ENCODE assay signal across 21 cellular contexts in the genomic region with DNA sequence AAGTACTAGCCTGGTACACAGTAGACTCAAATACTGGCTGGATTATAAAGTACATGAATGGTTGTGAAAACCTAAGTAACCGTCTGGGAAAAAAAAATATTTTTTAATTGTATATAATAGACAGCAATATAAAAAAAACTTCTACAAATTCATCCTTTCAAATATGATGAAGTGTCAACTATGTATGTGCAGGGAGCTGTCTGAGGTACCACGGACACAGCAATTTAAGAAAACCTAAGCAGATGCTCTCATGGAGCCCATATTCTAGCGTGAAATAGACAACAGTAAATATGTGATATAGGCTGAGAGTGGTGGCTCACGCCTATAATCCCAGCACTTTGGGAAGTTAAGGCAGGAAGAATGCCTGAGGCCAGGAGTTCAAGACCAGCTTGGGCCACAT.
DNase-seq lines count a peak whose midpoint lies in the region; ATAC-seq, FAIRE-seq and TF ChIP-seq lines count a peak whose summit lies in the region.
"Had no signal": no experiment of that assay in that cellular context is flagged by ENCODE, and none has a peak within 500 bp of the region (broad histone marks: within the 10 kb centered on the region; RNA-seq: fewer than 3 reads in every experiment).

No MANE protein-coding gene starts in this region.

- intact Hi-C loops in endothelial cell of umbilical vein (cut with micrococcal nuclease) = no loop called here
- intact Hi-C loops in uterus (cut with DNase I; ENCODE audit: low total_unique reads) = no loop called here

- H3K36me3 ChIP-seq in HEK293 (ENCODE audit: control insufficient read depth in 2 of 2, insufficient read depth in 1 of 2, low read length in 2 of 2) (peaks cover 25 to 55% of the 10 kb centered on the region in 2 experiments), endothelial cell of umbilical vein (ENCODE audit: control insufficient read depth in 2 of 2, extremely low read depth in 1 of 2, insufficient read depth in 2 of 2, low read length in 2 of 2) (peaks cover 3 to 8% of the 10 kb centered on the region in 2 experiments), uterus (no peaks in the 10 kb centered on the region)

- peaks cover 2% of the 10 kb centered on the region for H3K9me1 ChIP-seq in endothelial cell of umbilical vein (replicated peaks; ENCODE audit: control insufficient read depth, extremely low read depth, insufficient read depth, low read length)

- H4K20me1 ChIP-seq in endothelial cell of umbilical vein (replicated peaks; ENCODE audit: control insufficient read depth, extremely low read depth, insufficient read depth, low read length) = no peaks in the 10 kb centered on the region

- BruUV-seq in endothelial cell of umbilical vein (replicated peaks; lab: Mats Ljungman, UMichigan) = no TSS peak

- dilution Hi-C loops in endothelial cell of umbilical vein (cut with MboI; ENCODE audit: extremely low pct_ligation_motif_present, low sequenced_read_pairs) = no loop called here

- TF ChIP-seq RAD21 in A549 (conservative IDR thresholded peaks at IDR 0.05 in 1 of 2, IDR thresholded peaks at IDR 0.05 in 1 of 2) = no peak

- no peak overlapping the region for H3K4me2 ChIP-seq in A549
- no peak overlapping the region for H3K4me2 ChIP-seq in endothelial cell of umbilical vein (ENCODE audit: insufficient read depth, low read length)
- H3K4me2 ChIP-seq: BLaER1, GM23338 had no signal

- DNase-seq in A549 (ENCODE audit: low read depth in 1 of 2, low spot score in 1 of 2) = no peak
- DNase-seq in endothelial cell of umbilical vein (ENCODE audit: low read depth, low spot score) = no peak
- no peak for DNase-seq in uterus
- DNase-seq: Caco-2; CD4-positive, CD25-positive, alpha-beta regulatory T cell; CD8-positive, alpha-beta T cell; DMS153; DND-41; H9; HFFc6 had no signal

- H3K27ac ChIP-seq in A549 (no peak overlapping the region), HEK293 (ENCODE audit: extremely low read depth, low read depth, low read length) (no peak overlapping the region), endothelial cell of umbilical vein (ENCODE audit: insufficient read depth, low read depth, low read length) (no peak overlapping the region), uterus (peak overlapping the region; percentile 82 to 94)
- H3K27ac ChIP-seq: BLaER1, C4-2B had no signal

- TF ChIP-seq CTCF in A549 (IDR thresholded peaks at IDR 0.05) (no peak), HEK293 (tag by site-specific recombination; IDR thresholded peaks at IDR 0.05) (no peak), endothelial cell of umbilical vein (IDR thresholded peaks at IDR 0.05; ENCODE audit: extremely low read depth in 1 of 2, insufficient read depth in 1 of 2, low read depth in 1 of 2, low read length in 2 of 2) (no peak), uterus (IDR thresholded peaks at IDR 0.05) (no peak)

- FAIRE-seq in A549 (lab: Jason Lieb, UNC) (no peak), endothelial cell of umbilical vein (lab: Jason Lieb, UNC) (peak; percentile 18)
- FAIRE-seq: G401.6, GM12892, GM19239 had no signal

- TF ChIP-seq POLR2A in A549 (IDR thresholded peaks at IDR 0.05; ENCODE audit: low read length) (no peak), endothelial cell of umbilical vein (IDR thresholded peaks at IDR 0.05; ENCODE audit: low read depth, low read length) (no peak), uterus (IDR thresholded peaks at IDR 0.05) (no peak)

- H3K9me3 ChIP-seq in A549 = no peaks in the 10 kb centered on the region
- H3K9me3 ChIP-seq in HEK293 (ENCODE audit: control insufficient read depth, insufficient read depth, low read depth, low read length) = no peaks in the 10 kb centered on the region
- H3K9me3 ChIP-seq in endothelial cell of umbilical vein (replicated peaks; ENCODE audit: control insufficient read depth, insufficient read depth, low read length) = no peaks in the 10 kb centered on the region
- H3K9me3 ChIP-seq in uterus = no peaks in the 10 kb centered on the region
- H3K9me3 ChIP-seq: BLaER1, Caco-2 had no signal

- H3K4me3 ChIP-seq in A549 (no peak overlapping the region), HEK293 (ENCODE audit: low read depth, low read length) (no peak overlapping the region), endothelial cell of umbilical vein (replicated peaks in 1 of 3; ENCODE audit: insufficient read depth in 1 of 3, low read depth in 1 of 3, low read length in 3 of 3) (no peak overlapping the region), uterus (no peak overlapping the region)
- H3K4me3 ChIP-seq: BLaER1, GM23338 had no signal

- H3K27me3 ChIP-seq in endothelial cell of umbilical vein (ENCODE audit: control insufficient read depth in 2 of 2, insufficient read depth in 2 of 2, low read length in 2 of 2) = no peaks in the 10 kb centered on the region
- H3K27me3 ChIP-seq in uterus = no peaks in the 10 kb centered on the region
- H3K27me3 ChIP-seq: BLaER1 had no signal

- ATAC-seq in A549 (no peak), HG02610 (IDR thresholded peaks at IDR 0.05; ENCODE audit: unreplicated experiment) (no peak), esophagus mucosa (no peak), GM21576 (IDR thresholded peaks at IDR 0.05; ENCODE audit: unreplicated experiment) (no peak)
- ATAC-seq: CD8-positive, alpha-beta T cell; GM23338; HCT116 had no signal

- POLR2A ChIA-PET in A549 (lab: Yijun Ruan, JAX) (interaction anchor here (0.6 kb wide), 1 partner anchor 277 kb away, joined by 4 read pairs; a partner anchor contains a TSS), HEK293 (lab: Yijun Ruan, JAX) (no interaction called here), endothelial cell of umbilical vein (lab: Charles Lee) (no interaction called here)

- no peak overlapping the region for H2AFZ ChIP-seq in endothelial cell of umbilical vein (ENCODE audit: low read depth, low read length)
- H2AFZ ChIP-seq: GM23338 had no signal

- CTCF ChIA-PET in A549 (lab: Yijun Ruan, JAX) = no interaction called here
- CTCF ChIA-PET in HEK293 (lab: Yijun Ruan, JAX) = no interaction called here
- CTCF ChIA-PET in endothelial cell of umbilical vein (lab: Charles Lee) = no interaction called here

- H3K79me2 ChIP-seq in endothelial cell of umbilical vein (ENCODE audit: control insufficient read depth, insufficient read depth, low read length) = peaks cover 2% of the 10 kb centered on the region

- H3K9ac ChIP-seq in endothelial cell of umbilical vein (replicated peaks; ENCODE audit: extremely low read depth, insufficient read depth, low read length) = no peak overlapping the region
- H3K9ac ChIP-seq: BLaER1 had no signal

- H3K4me1 ChIP-seq in A549 (peaks cover 5% of the 10 kb centered on the region; the same call in 1 of the 3 replicates), HEK293 (ENCODE audit: control insufficient read depth, insufficient read depth, low read length) (no peaks in the 10 kb centered on the region), endothelial cell of umbilical vein (ENCODE audit: control insufficient read depth, extremely low read depth, insufficient read depth, low read length) (peaks cover 8% of the 10 kb centered on the region), uterus (peaks cover 0 to 9% of the 10 kb centered on the region in 2 donors)
- H3K4me1 ChIP-seq: BLaER1, Caco-2 had no signal

- WGBS in A549 (ENCODE audit: missing lambda C conversion rate) = 92% methylated on average over 4 of the region's 4 CpGs

- no peak for TF ChIP-seq EP300 in A549 (IDR thresholded peaks at IDR 0.05)

TF ChIP-seq in A549, 52 proteins besides CTCF, POLR2A, EP300 and RAD21 (continues in another document):
- TF ChIP-seq ZNF302 (CRISPR knock-in tag; IDR thresholded peaks at IDR 0.05) = no peak

TF ChIP-seq in HEK293, 187 proteins besides CTCF, POLR2A, EP300 and RAD21 (continues in another document):
- TF ChIP-seq ZNF76 (tag by site-specific recombination; IDR thresholded peaks at IDR 0.05; ENCODE audit: borderline replicate concordance, low read depth) = no peak
- no peak for TF ChIP-seq GFI1B (tag by site-specific recombination; IDR thresholded peaks at IDR 0.05)

TF ChIP-seq in endothelial cell of umbilical vein, 7 proteins besides CTCF, POLR2A, EP300 and RAD21:
- TF ChIP-seq, protein P1, sequence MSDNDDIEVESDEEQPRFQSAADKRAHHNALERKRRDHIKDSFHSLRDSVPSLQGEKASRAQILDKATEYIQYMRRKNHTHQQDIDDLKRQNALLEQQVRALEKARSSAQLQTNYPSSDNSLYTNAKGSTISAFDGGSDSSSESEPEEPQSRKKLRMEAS (IDR thresholded peaks at IDR 0.05; ENCODE audit: insufficient read depth, insufficient read length) = no peak
- TF ChIP-seq JUN (IDR thresholded peaks at IDR 0.05; ENCODE audit: borderline replicate concordance, insufficient read depth, insufficient read length, low read depth) (no peak), POLR2AphosphoS5 (IDR thresholded peaks at IDR 0.05; ENCODE audit: insufficient read depth, low read depth, low read length) (no peak), MYC (IDR thresholded peaks at IDR 0.05; ENCODE audit: low read depth, low read length) (no peak), FOS (IDR thresholded peaks at IDR 0.05; ENCODE audit: borderline replicate concordance, insufficient read depth, low read length) (no peak), GATA2 (IDR thresholded peaks at IDR 0.05; ENCODE audit: insufficient read depth, insufficient read length, low read depth, low read length) (no peak), EZH2 (IDR thresholded peaks at IDR 0.05; ENCODE audit: borderline replicate concordance, low read depth, low read length, severe bottlenecking) (no peak)

Comparison
In these comparisons a context has a peak if more than half of its experiments do, and no peak if none do; other contexts are left out.
1. H3K27ac ChIP-seq: peak in uterus (2 of 2); none in A549 (0 of 2), HEK293 (single experiment) and endothelial cell of umbilical vein (single experiment).